8 cellular contexts compared by ENCODE assay signal in the genomic region with DNA sequence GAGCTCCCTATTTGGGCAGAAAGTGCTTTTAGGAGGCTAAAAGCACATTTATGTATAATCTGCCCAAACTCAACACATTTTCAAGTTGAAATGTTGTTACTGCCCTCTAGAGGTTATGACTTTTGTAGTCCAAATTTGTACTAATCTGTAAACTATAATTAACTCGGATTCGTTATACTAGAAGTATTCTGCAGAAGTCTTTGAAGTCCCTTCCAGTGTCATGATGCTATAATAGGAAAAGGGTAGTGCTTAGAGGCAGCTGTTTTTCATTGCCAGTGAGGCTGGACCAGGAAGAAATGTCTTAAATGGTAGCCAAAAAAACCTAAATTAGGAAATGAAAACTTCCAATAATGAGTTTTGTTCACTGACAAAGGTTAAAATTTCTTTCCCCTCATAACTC. TPM values are rescaled to one million over a fixed set of nuclear protein-coding genes. Genes with fewer than 3 reads are reported as not detected.
DNase-seq lines count a peak whose midpoint lies in the region; ATAC-seq and FAIRE-seq lines count a peak whose summit lies in the region.

No MANE protein-coding gene starts in this region.

- ATAC-seq in GM21381 (IDR thresholded peaks at IDR 0.05; ENCODE audit: unreplicated experiment) (no peak), HG02759 (IDR thresholded peaks at IDR 0.05; ENCODE audit: unreplicated experiment) (no peak)

- DNase-seq in AML-193 (lab: John Stamatoyannopoulos, UW) (peak; percentile 2 to 37), Kasumi-1 (lab: John Stamatoyannopoulos, UW) (peak; percentile 71 to 73), T47D (ENCODE audit: low read depth in 1 of 2, low spot score in 1 of 2) (peak; percentile 29 to 41), lung microvascular endothelial cell (ENCODE audit: low read depth in 2 of 2) (peak; percentile 48 to 49), small intestine (no peak), NCI-H774 (lab: John Stamatoyannopoulos, UW) (no peak)

- no peak overlapping the region for H3K27ac ChIP-seq in small intestine (ENCODE audit: low read depth in 1 of 2, low read length in 1 of 2)

- WGBS in small intestine, 3 donors = 17 to 46% (median 29%) methylated on average over 2 of the region's 2 CpGs

- no peaks in the 10 kb centered on the region for H3K9me3 ChIP-seq in small intestine (ENCODE audit: control insufficient read depth, low read depth)

- no peaks in the 10 kb centered on the region for H3K4me1 ChIP-seq in small intestine (ENCODE audit: control insufficient read depth in 2 of 2, insufficient read depth in 1 of 2, low read depth in 1 of 2, low read length in 1 of 2)

- H3K4me3 ChIP-seq in small intestine (ENCODE audit: low read depth in 1 of 2, low read length in 2 of 2) = no peak overlapping the region

- H3K27me3 ChIP-seq in small intestine (ENCODE audit: control insufficient read depth in 2 of 2, insufficient read depth in 2 of 2, low read length in 2 of 2) = no peaks in the 10 kb centered on the region

- FAIRE-seq in small intestine (lab: Jason Lieb, UNC) = no peak

- in situ Hi-C loops in T47D (cut with HindIII; ENCODE audit: low pct_unique_long_range_greater_than_20kb, low sequenced_read_pairs) = no loop called here

- peaks cover 9 to 23% of the 10 kb centered on the region in 2 donors for H3K36me3 ChIP-seq in small intestine (ENCODE audit: control insufficient read depth in 2 of 2, insufficient read depth in 2 of 2, low read length in 2 of 2)

RNA-seq across cellular contexts. Expression of a gene that starts 44.8 kb away (rescaled TPM):
- under 0.01 TPM in 1 of 2 replicates, not detected in the other for total RNA-seq in lung microvascular endothelial cell
- 1 to 10 TPM in 2 of 3 donors, under 1 TPM in 1; 0.54 to 1.6 (median 1.0) TPM for polyA plus RNA-seq in small intestine

Comparison
In these comparisons a context has a peak if more than half of its experiments do, and no peak if none do; other contexts are left out.
1. DNase-seq: peak in AML-193 (2 of 2), Kasumi-1 (2 of 2), T47D (2 of 2) and lung microvascular endothelial cell (2 of 2); none in small intestine (single experiment) and NCI-H774 (single experiment).